Comparison of ENCODE assay signal across 15 cellular contexts in the genomic region with DNA sequence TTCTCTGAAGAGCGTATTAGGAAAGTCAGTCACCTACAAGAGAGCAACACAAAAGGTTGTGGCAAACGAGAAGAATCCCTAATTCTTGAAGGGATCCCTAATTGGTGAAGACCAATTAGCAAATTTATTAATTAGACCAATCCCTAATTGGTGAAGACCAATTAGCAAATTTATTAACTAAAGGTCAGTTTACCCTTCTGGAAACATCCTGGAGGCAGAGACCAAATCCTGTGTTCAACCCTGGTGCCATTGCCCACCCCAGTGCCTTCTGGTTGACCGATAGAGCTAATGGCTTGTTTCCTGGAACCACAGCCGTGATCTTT.
DNase-seq lines count a peak whose midpoint lies in the region; ATAC-seq, FAIRE-seq and TF ChIP-seq lines count a peak whose summit lies in the region.
"Had no signal": no experiment of that assay in that cellular context is flagged by ENCODE, and none has a peak within 500 bp of the region (broad histone marks: within the 10 kb centered on the region; RNA-seq: fewer than 3 reads in every experiment).

No MANE protein-coding gene starts in this region.

- FAIRE-seq in astrocyte (lab: Jason Lieb, UNC) (no peak), pancreas (lab: Jason Lieb, UNC) (no peak)

- H3K9ac ChIP-seq in astrocyte (ENCODE audit: low read length), result peak overlapping the region; percentile 4

- peak overlapping the region in 10 of 12 donors; percentile 3 to 77 (median 58) for H3K27ac ChIP-seq in heart left ventricle
- peak overlapping the region; percentile 4 for H3K27ac ChIP-seq in astrocyte (ENCODE audit: low read depth, low read length)
- peak overlapping the region; percentile 22 to 84 for H3K27ac ChIP-seq in lung (ENCODE audit: low read depth in 1 of 2, low read length in 1 of 2)
- H3K27ac ChIP-seq in upper lobe of right lung, result peak overlapping the region; percentile 75
- no peak overlapping the region for H3K27ac ChIP-seq in pancreas
- H3K27ac ChIP-seq: WERI-Rb-1 had no signal

- no peak overlapping the region for H2AFZ ChIP-seq in astrocyte (ENCODE audit: low read depth, low read length)

- H3K9me3 Mint-ChIP-seq in astrocyte (ENCODE audit: unreplicated experiment), result no peaks in the 10 kb centered on the region
- H3K9me3 Mint-ChIP-seq in activated CD4-positive, alpha-beta T cell treated with anti-CD3 and anti-CD28 coated beads, Interleukin-2, amount 10 ng/mL, durations not matched to agents 24 days and 14 days, result no peaks in the 10 kb centered on the region

- TF ChIP-seq CTCF in heart left ventricle (IDR thresholded peaks at IDR 0.05) (no peak), astrocyte (IDR thresholded peaks at IDR 0.05; ENCODE audit: insufficient read depth, low read depth, low read length) (no peak), lung (IDR thresholded peaks at IDR 0.05; ENCODE audit: control extremely low read depth, extremely low read depth) (no peak), upper lobe of right lung (IDR thresholded peaks at IDR 0.05) (no peak), pancreas (IDR thresholded peaks at IDR 0.05) (no peak)

- no peaks in the 10 kb centered on the region for H3K27me3 ChIP-seq in heart left ventricle
- no peaks in the 10 kb centered on the region for H3K27me3 ChIP-seq in astrocyte (ENCODE audit: insufficient read depth, low read length)
- no peaks in the 10 kb centered on the region for H3K27me3 ChIP-seq in lung (ENCODE audit: control insufficient read depth, insufficient read depth)
- H3K27me3 ChIP-seq in upper lobe of right lung, result no peaks in the 10 kb centered on the region
- no peaks in the 10 kb centered on the region for H3K27me3 ChIP-seq in pancreas
- H3K27me3 ChIP-seq: transverse colon had no signal

- H3K27me3 Mint-ChIP-seq in astrocyte (ENCODE audit: low read depth, unreplicated experiment), result peaks cover 6% of the 10 kb centered on the region
- no peaks in the 10 kb centered on the region for H3K27me3 Mint-ChIP-seq in activated CD4-positive, alpha-beta T cell treated with anti-CD3 and anti-CD28 coated beads, Interleukin-2, amount 10 ng/mL, durations not matched to agents 24 days and 14 days
- H3K27me3 Mint-ChIP-seq: activated CD8-positive, alpha-beta memory T cell treated with anti-CD3 and anti-CD28 coated beads, Interleukin-2, amount 10 ng/mL, durations not matched to agents 7 days and 5 days had no signal

- H3K4me1 ChIP-seq in heart left ventricle (peaks cover 0 to 62% (median 44%) of the 10 kb centered on the region in 12 donors), astrocyte (ENCODE audit: insufficient read depth, low read length) (peaks cover 40% of the 10 kb centered on the region), lung (ENCODE audit: control insufficient read depth in 2 of 2, insufficient read depth in 2 of 2, low read length in 2 of 2) (peaks cover 9 to 16% of the 10 kb centered on the region in 2 donors), upper lobe of right lung (peaks cover 42% of the 10 kb centered on the region), pancreas (peaks cover 10 to 28% (median 12%) of the 10 kb centered on the region in 3 donors)

- H3K27ac Mint-ChIP-seq in astrocyte (ENCODE audit: unreplicated experiment), result no peak overlapping the region
- no peak overlapping the region for H3K27ac Mint-ChIP-seq in activated CD4-positive, alpha-beta T cell treated with anti-CD3 and anti-CD28 coated beads, Interleukin-2, amount 10 ng/mL, durations not matched to agents 24 days and 14 days

- H3K4me2 ChIP-seq in astrocyte (ENCODE audit: low read length), result peak overlapping the region; percentile 72

- 73 to 81% (median 75%) methylated on average over 4 of the region's 4 CpGs for WGBS in heart left ventricle, 4 donors
- WGBS in lung, 2 donors, result 65 to 67% methylated on average over 4 of the region's 4 CpGs
- WGBS in pancreas, 2 donors, result 83 to 87% methylated on average over 4 of the region's 4 CpGs

- H4K20me1 ChIP-seq in astrocyte (ENCODE audit: insufficient read depth, low read length), result no peaks in the 10 kb centered on the region

- ATAC-seq in heart left ventricle (no peak), left ventricle myocardium superior (no peak), lung (ENCODE audit: insufficient read depth, low FRiP score) (no peak), upper lobe of right lung (no peak), pancreas (no peak)

- no peak for DNase-seq in heart left ventricle
- no peak for DNase-seq in left ventricle myocardium superior
- no peak for DNase-seq in astrocyte (ENCODE audit: low read depth)
- DNase-seq in lung (ENCODE audit: low spot score), result no peak
- DNase-seq in upper lobe of right lung, result no peak
- no peak for DNase-seq in stimulated activated CD4-positive, alpha-beta T cell treated with anti-CD3 and anti-CD28 coated beads, Interleukin-15, amount 100 ng/mL, for 24 hours
- no peak for DNase-seq in activated CD4-positive, alpha-beta T cell treated with anti-CD3 and anti-CD28 coated beads, Interleukin-2, amount 10 ng/mL, durations not matched to agents 24 days and 14 days
- DNase-seq in pancreas, result no peak
- DNase-seq: activated CD8-positive, alpha-beta memory T cell treated with anti-CD3 and anti-CD28 coated beads, Interleukin-2, amount 10 ng/mL, durations not matched to agents 7 days and 5 days; activated effector memory CD4-positive, alpha-beta T cell treated with Interleukin-2 at 50 U/mL for 16 hours; NCI-H2081 treated with DMSO at 0.1 percent for 48 hours; NCI-H774; nucleus accumbens; transverse colon; WERI-Rb-1 had no signal

- peaks cover 2% of the 10 kb centered on the region for H3K36me3 Mint-ChIP-seq in astrocyte (ENCODE audit: low read depth, unreplicated experiment)
- no peaks in the 10 kb centered on the region for H3K36me3 Mint-ChIP-seq in activated CD4-positive, alpha-beta T cell treated with anti-CD3 and anti-CD28 coated beads, Interleukin-2, amount 10 ng/mL, durations not matched to agents 24 days and 14 days (ENCODE audit: low read depth)

- H3K36me3 ChIP-seq in heart left ventricle (no peaks in the 10 kb centered on the region), astrocyte (ENCODE audit: insufficient read depth, low read length) (no peaks in the 10 kb centered on the region), lung (ENCODE audit: control insufficient read depth in 2 of 2, insufficient read depth in 2 of 2, low read length in 2 of 2) (no peaks in the 10 kb centered on the region), upper lobe of right lung (no peaks in the 10 kb centered on the region), pancreas (no peaks in the 10 kb centered on the region)
- H3K36me3 ChIP-seq: transverse colon, WERI-Rb-1 had no signal

- no peak overlapping the region for H3K4me3 ChIP-seq in heart left ventricle
- no peak overlapping the region for H3K4me3 ChIP-seq in astrocyte (ENCODE audit: insufficient read depth, low read depth, low read length)
- no peak overlapping the region for H3K4me3 ChIP-seq in lung
- H3K4me3 ChIP-seq in upper lobe of right lung, result no peak overlapping the region
- H3K4me3 ChIP-seq in pancreas, result no peak overlapping the region
- H3K4me3 ChIP-seq: transverse colon had no signal

- no peaks in the 10 kb centered on the region for H3K9me3 ChIP-seq in heart left ventricle
- no peaks in the 10 kb centered on the region for H3K9me3 ChIP-seq in astrocyte (ENCODE audit: insufficient read depth, low read depth, low read length)
- no peaks in the 10 kb centered on the region for H3K9me3 ChIP-seq in lung (ENCODE audit: control insufficient read depth in 2 of 2, insufficient read depth in 1 of 2, low read length in 1 of 2)
- H3K9me3 ChIP-seq in upper lobe of right lung, result no peaks in the 10 kb centered on the region
- no peaks in the 10 kb centered on the region for H3K9me3 ChIP-seq in pancreas
- H3K9me3 ChIP-seq: transverse colon had no signal

- intact Hi-C loops in heart left ventricle (cut with DNase I) (loop anchor here in 1 of 10 donors (5.0 kb wide), 1 partner anchor 121 kb away; no protein-coding TSS in a partner anchor), left ventricle myocardium superior (cut with micrococcal nuclease) (no loop called here), upper lobe of right lung (cut with DNase I) (no loop called here), pancreas (cut with DNase I) (no loop called here)
- intact Hi-C loops in activated CD4-positive, alpha-beta T cell treated with anti-CD3 and anti-CD28 coated beads, Interleukin-2, amount 10 ng/mL, durations not matched to agents 24 days and 14 days (cut with micrococcal nuclease), result loop anchor here (5.0 kb wide), 1 partner anchor 36 kb away; no protein-coding TSS in a partner anchor

- no peak for TF ChIP-seq POLR2A in heart left ventricle (IDR thresholded peaks at IDR 0.05)

- H3K79me2 ChIP-seq in astrocyte (ENCODE audit: insufficient read depth, low read length), result no peaks in the 10 kb centered on the region

- peaks cover 22% of the 10 kb centered on the region for H3K4me1 Mint-ChIP-seq in astrocyte (ENCODE audit: low read depth, unreplicated experiment)
- H3K4me1 Mint-ChIP-seq in activated CD4-positive, alpha-beta T cell treated with anti-CD3 and anti-CD28 coated beads, Interleukin-2, amount 10 ng/mL, durations not matched to agents 24 days and 14 days, result peaks cover 29% of the 10 kb centered on the region

- H3K4me3 Mint-ChIP-seq in astrocyte (ENCODE audit: unreplicated experiment), result peak overlapping the region; percentile 0
- no peak overlapping the region for H3K4me3 Mint-ChIP-seq in activated CD4-positive, alpha-beta T cell treated with anti-CD3 and anti-CD28 coated beads, Interleukin-2, amount 10 ng/mL, durations not matched to agents 24 days and 14 days

Comparison
In these comparisons a context has a peak if more than half of its experiments do, and no peak if none do; other contexts are left out.
1. H3K27ac ChIP-seq: peak in heart left ventricle (10 of 12), astrocyte (single experiment), lung (2 of 2) and upper lobe of right lung (single experiment); none in pancreas (0 of 4).